ENCODE assay signal across 14 cellular contexts in genomic region chr17:30790279-30790678, GRCh38. TPM values are rescaled to one million over a fixed set of nuclear protein-coding genes. Genes with fewer than 3 reads are reported as not detected.
DNase-seq lines count a peak whose midpoint lies in the region; ATAC-seq, FAIRE-seq and TF ChIP-seq lines count a peak whose summit lies in the region.
"Had no signal": no experiment of that assay in that cellular context is flagged by ENCODE, and none has a peak within 500 bp of the region (broad histone marks: within the 10 kb centered on the region; RNA-seq: fewer than 3 reads in every experiment).

No MANE protein-coding gene starts in this region.

- no peak for TF ChIP-seq POLR2A in GM12892 (IDR thresholded peaks at IDR 0.05; ENCODE audit: low read depth, low read length)

- no peaks in the 10 kb centered on the region for H3K9me3 Mint-ChIP-seq in activated naive CD4-positive, alpha-beta T cell treated with anti-CD3 and anti-CD28 coated beads, Interleukin-2, amount 50 U/mL, for 24 hours
- no peaks in the 10 kb centered on the region for H3K9me3 Mint-ChIP-seq in T-cell

- ATAC-seq in T-cell (replicated peaks in 1 of 4): no peak
- ATAC-seq in HG02798 (IDR thresholded peaks at IDR 0.05; ENCODE audit: poor library complexity, unreplicated experiment): no peak

- CTCF ChIA-PET in T-cell (lab: Charles Lee): interaction anchor here in 1 of 2 donors (1.0 kb wide), 1 partner anchor 36 kb away, joined by 3 read pairs; no protein-coding TSS in a partner anchor

- peak overlapping the region; percentile 84 for H3K27ac Mint-ChIP-seq in activated naive CD4-positive, alpha-beta T cell treated with anti-CD3 and anti-CD28 coated beads, Interleukin-2, amount 50 U/mL, for 24 hours
- H3K27ac Mint-ChIP-seq in T-cell: peak overlapping the region; percentile 87 to 94

- peaks cover 11% of the 10 kb centered on the region for H3K36me3 Mint-ChIP-seq in activated naive CD4-positive, alpha-beta T cell treated with anti-CD3 and anti-CD28 coated beads, Interleukin-2, amount 50 U/mL, for 24 hours
- H3K36me3 Mint-ChIP-seq in T-cell: peaks cover 37% of the 10 kb centered on the region

- no peak overlapping the region for H3K4me3 ChIP-seq in fibroblast of villous mesenchyme (ENCODE audit: low read depth, low read length)
- H3K4me3 ChIP-seq: BLaER1 had no signal

- no peaks in the 10 kb centered on the region for H3K27me3 Mint-ChIP-seq in activated naive CD4-positive, alpha-beta T cell treated with anti-CD3 and anti-CD28 coated beads, Interleukin-2, amount 50 U/mL, for 24 hours
- no peaks in the 10 kb centered on the region for H3K27me3 Mint-ChIP-seq in T-cell

- TF ChIP-seq CTCF in fibroblast of villous mesenchyme (IDR thresholded peaks at IDR 0.05; ENCODE audit: insufficient read depth, low read depth, low read length): no peak

- no peak for FAIRE-seq in GM12892 (lab: Jason Lieb, UNC)

- H3K4me3 Mint-ChIP-seq in activated naive CD4-positive, alpha-beta T cell treated with anti-CD3 and anti-CD28 coated beads, Interleukin-2, amount 50 U/mL, for 24 hours: peak overlapping the region; percentile 34
- H3K4me3 Mint-ChIP-seq in T-cell: peak overlapping the region in 1 of 3 donors; percentile 14

- POLR2A ChIA-PET in T-cell (lab: Charles Lee): interaction anchor here (0.6 to 0.7 kb wide), 3 partner anchors 40 to 999 kb away, joined by 5 to 10 read pairs (median 5); no protein-coding TSS in a partner anchor

- DNase-seq in activated naive CD4-positive, alpha-beta T cell (lab: John Stamatoyannopoulos, UW): no peak
- no peak for DNase-seq in T-cell
- peak; percentile 42 for DNase-seq in fibroblast of villous mesenchyme (ENCODE audit: low read depth)
- no peak for DNase-seq in NCI-H2081 (lab: John Stamatoyannopoulos, UW)
- no peak for DNase-seq in Kasumi-1 (lab: John Stamatoyannopoulos, UW)
- DNase-seq in GM12892 (ENCODE audit: insufficient read length): no peak
- DNase-seq: anterior cingulate cortex; GDM1; NCI-H2171; stimulated activated CD4-positive, alpha-beta T cell treated with anti-CD3 and anti-CD28 coated beads, Interleukin-2, amount 100 ng/mL, for 48 hours; stimulated activated naive CD4-positive, alpha-beta T cell had no signal

- peaks cover 14% of the 10 kb centered on the region for H3K4me1 Mint-ChIP-seq in activated naive CD4-positive, alpha-beta T cell treated with anti-CD3 and anti-CD28 coated beads, Interleukin-2, amount 50 U/mL, for 24 hours
- H3K4me1 Mint-ChIP-seq in T-cell: peaks cover 10 to 18% (median 11%) of the 10 kb centered on the region in 3 donors

RNA-seq across cellular contexts. Expression of gene CRLF3, which starts 34.2 kb away (rescaled TPM):
- total RNA-seq in T-cell: 100 to 1,000 TPM in 1 of 5 donors, 10 to 100 TPM in 4; 73.3 to 112 (median 89.2) TPM
- total RNA-seq in fibroblast of villous mesenchyme: 10.0 and 22.5 TPM in 2 replicates
- polyA plus RNA-seq in GM12892 (2012; ENCODE audit: missing spikeins): 21.1 TPM

RNA-seq across cellular contexts. Expression of gene ATAD5, which starts 41.5 kb away (rescaled TPM):
- 1 to 10 TPM; 3.9 to 5.3 (median 4.2) TPM for total RNA-seq in T-cell
- 3.9 and 4.3 TPM in 2 replicates for total RNA-seq in fibroblast of villous mesenchyme
- polyA plus RNA-seq in GM12892 (2012; ENCODE audit: missing spikeins): 10.5 TPM
